Comparison of ENCODE assay signal across 1 cellular context in genomic region chr10:32105782-32106382, GRCh38.
TF ChIP-seq lines count a peak whose summit lies in the region.

No MANE protein-coding gene starts in this region.

TF ChIP-seq in HepG2, 621 proteins besides CTCF, POLR2A, EP300 and RAD21 (continued from another document and continues in another):
- TF ChIP-seq SRSF9 (IDR thresholded peaks at IDR 0.05; ENCODE audit: borderline replicate concordance, insufficient read depth, low read depth, low read length, poor library complexity, severe bottlenecking) (no peak), REST (IDR thresholded peaks at IDR 0.05; ENCODE audit: borderline replicate concordance in 1 of 2, low read depth in 1 of 2, low read length in 2 of 2) (no peak), ZBTB39 (CRISPR knock-in tag; IDR thresholded peaks at IDR 0.05) (no peak), ZNF891 (CRISPR knock-in tag; IDR thresholded peaks at IDR 0.05) (no peak), CEBPZ (IDR thresholded peaks at IDR 0.05; ENCODE audit: low read length) (no peak), SIX4 (CRISPR knock-in tag; IDR thresholded peaks at IDR 0.05) (peak; percentile 74; the same call in 1 of the 2 replicates), YEATS4 (CRISPR knock-in tag; IDR thresholded peaks at IDR 0.05; ENCODE audit: borderline replicate concordance) (no peak), ZNF556 (CRISPR knock-in tag; IDR thresholded peaks at IDR 0.05; ENCODE audit: borderline replicate concordance) (no peak; the same call in 1 of the 2 replicates), TFDP2 (CRISPR knock-in tag; IDR thresholded peaks at IDR 0.05) (no peak; the same call in 1 of the 2 replicates), LRRFIP1 (CRISPR knock-in tag; conservative IDR thresholded peaks at IDR 0.05) (no peak), ZNF674 (CRISPR knock-in tag; IDR thresholded peaks at IDR 0.05; ENCODE audit: low read depth) (no peak), ZNF839 (CRISPR knock-in tag; IDR thresholded peaks at IDR 0.05; ENCODE audit: borderline replicate concordance) (no peak), GATAD2A (CRISPR knock-in tag; IDR thresholded peaks at IDR 0.05) (peak; percentile 96), ARNTL (CRISPR knock-in tag; IDR thresholded peaks at IDR 0.05) (no peak), GATA4 (IDR thresholded peaks at IDR 0.05; ENCODE audit: borderline replicate concordance, low read depth) (peak; percentile 94), HDAC2 (CRISPR knock-in tag; IDR thresholded peaks at IDR 0.05) (peak; percentile 78; the same call in 1 of the 2 replicates), NR0B2 (CRISPR knock-in tag; IDR thresholded peaks at IDR 0.05) (no peak), SIN3B (IDR thresholded peaks at IDR 0.05; ENCODE audit: low read length) (no peak), MAF1 (CRISPR knock-in tag; IDR thresholded peaks at IDR 0.05; ENCODE audit: borderline replicate concordance) (no peak), HES4 (CRISPR knock-in tag; IDR thresholded peaks at IDR 0.05; ENCODE audit: borderline replicate concordance) (no peak), ETV5 (CRISPR knock-in tag; IDR thresholded peaks at IDR 0.05; ENCODE audit: borderline replicate concordance) (peak; percentile 71), ZNF510 (CRISPR knock-in tag; IDR thresholded peaks at IDR 0.05; ENCODE audit: low read depth) (no peak), PAF1 (CRISPR knock-in tag; IDR thresholded peaks at IDR 0.05) (no peak), ZNF776 (CRISPR knock-in tag; IDR thresholded peaks at IDR 0.05) (no peak), USF2 (IDR thresholded peaks at IDR 0.05; ENCODE audit: low read depth, low read length) (no peak), USF2 (CRISPR knock-in tag; IDR thresholded peaks at IDR 0.05; ENCODE audit: borderline replicate concordance) (no peak), ZNF768 (CRISPR knock-in tag; IDR thresholded peaks at IDR 0.05) (no peak), ZNF10 (CRISPR knock-in tag; IDR thresholded peaks at IDR 0.05; ENCODE audit: borderline replicate concordance, low read depth) (no peak), MTF2 (CRISPR knock-in tag; IDR thresholded peaks at IDR 0.05; ENCODE audit: borderline replicate concordance) (no peak), PREB (CRISPR knock-in tag; IDR thresholded peaks at IDR 0.05) (no peak), SMAD3 (CRISPR knock-in tag; IDR thresholded peaks at IDR 0.05) (peak; percentile 74; the same call in 1 of the 2 replicates), TOE1 (CRISPR knock-in tag; IDR thresholded peaks at IDR 0.05) (0 out of 2 replicates have a peak, but pooled peaks have one; percentile 66), ZNF652 (CRISPR knock-in tag; IDR thresholded peaks at IDR 0.05; ENCODE audit: borderline replicate concordance, low read depth) (no peak), ZNF83 (CRISPR knock-in tag; IDR thresholded peaks at IDR 0.05; ENCODE audit: borderline replicate concordance) (no peak), MLX (CRISPR knock-in tag; IDR thresholded peaks at IDR 0.05) (peak; percentile 76; the same call in 1 of the 2 replicates), HNF4A (CRISPR knock-in tag; IDR thresholded peaks at IDR 0.05) (peak; percentile 79), ELF4 (CRISPR knock-in tag; IDR thresholded peaks at IDR 0.05; ENCODE audit: borderline replicate concordance) (no peak), DDIT3 (CRISPR knock-in tag; IDR thresholded peaks at IDR 0.05) (no peak), ISL2 (CRISPR knock-in tag; IDR thresholded peaks at IDR 0.05) (peak; percentile 98), HIC2 (CRISPR knock-in tag; IDR thresholded peaks at IDR 0.05; ENCODE audit: low read depth) (0 out of 2 replicates have a peak, but pooled peaks have one; percentile 52), RAD51 (IDR thresholded peaks at IDR 0.05; ENCODE audit: borderline replicate concordance) (no peak), BORCS8-MEF2B (CRISPR knock-in tag; IDR thresholded peaks at IDR 0.05) (no peak), ZNF777 (CRISPR knock-in tag; IDR thresholded peaks at IDR 0.05) (no peak), ZFP62 (CRISPR knock-in tag; IDR thresholded peaks at IDR 0.05) (no peak)
